ENCODE assay signal across 23 cellular contexts in genomic region chr10:25633542-25633941, GRCh38.
"Had no signal": no experiment of that assay in that cellular context is flagged by ENCODE, and none has a peak within 500 bp of the region (broad histone marks: within the 10 kb centered on the region; RNA-seq: fewer than 3 reads in every experiment).

No MANE protein-coding gene starts in this region.

- ATAC-seq: T-cell had no signal

- H3K4me2 ChIP-seq: SK-N-SH had no signal

- H3K4me3 Mint-ChIP-seq: T-cell; T-helper 1 cell treated with Interleukin-12 subunit alpha and Interleukin-12 subunit beta and Interleukin-4 antibody, amounts not matched to agents 30 μg/mL and 1 μg/mL, for 36 hours had no signal

- H3K27ac Mint-ChIP-seq: T-cell; T-helper 1 cell treated with Interleukin-12 subunit alpha and Interleukin-12 subunit beta and Interleukin-4 antibody, amounts not matched to agents 30 μg/mL and 1 μg/mL, for 36 hours had no signal

- H3K36me3 ChIP-seq: MG63, SJSA1 had no signal

- H3K9me3 ChIP-seq: MG63, SJSA1, SK-N-SH had no signal

- H3K36me3 Mint-ChIP-seq: T-cell had no signal

- H3K4me1 Mint-ChIP-seq: T-cell had no signal

- DNase-seq: Karpas-422, KBM-7, MG63, NCI-H1092, NCI-H1105 treated with DMSO at 0.1 percent for 48 hours, NCI-H1417 treated with DMSO at 0.1 percent for 48 hours, NCI-H146, NCI-H1930, NCI-H2081, NCI-H2107, NCI-H2171 treated with DMSO at 0.1 percent for 48 hours, NCI-H524 treated with DMSO at 0.1 percent for 48 hours, NCI-H69, NCI-H774, Right ventricle myocardium superior, RPMI8226, SIG-M5, SK-N-SH, SW 1271, T-cell had no signal

- H3K27ac ChIP-seq: HL-60, SJSA1 had no signal

- H3K9ac ChIP-seq: SK-N-SH had no signal

- H3K4me3 ChIP-seq: MG63, SJSA1 had no signal

- H3K4me1 ChIP-seq: SJSA1 had no signal

- H3K27me3 ChIP-seq: MG63, SJSA1 had no signal

- H3K9me3 Mint-ChIP-seq: T-helper 1 cell treated with Interleukin-12 subunit alpha and Interleukin-12 subunit beta and Interleukin-4 antibody, amounts not matched to agents 30 μg/mL and 1 μg/mL, for 36 hours had no signal
